8 cellular contexts compared by ENCODE assay signal in genomic region chr16:47492428-47493357, GRCh38. TPM values are rescaled to one million over a fixed set of nuclear protein-coding genes. Genes with fewer than 3 reads are reported as not detected.
DNase-seq lines count a peak whose midpoint lies in the region; ATAC-seq and TF ChIP-seq lines count a peak whose summit lies in the region.

No MANE protein-coding gene starts in this region.

- no peaks in the 10 kb centered on the region for H3K9me2 ChIP-seq in OCI-LY1 (ENCODE audit: low read depth, low read length)

- H3K9me3 Mint-ChIP-seq in MCF 10A (ENCODE audit: unreplicated experiment): peaks cover 8% of the 10 kb centered on the region

- TF ChIP-seq CTCF in breast epithelium (IDR thresholded peaks at IDR 0.05): no peak
- TF ChIP-seq CTCF in MCF 10A (IDR thresholded peaks at IDR 0.05; ENCODE audit: unreplicated experiment): no peak
- TF ChIP-seq CTCF in OCI-LY1 (IDR thresholded peaks at IDR 0.05; ENCODE audit: low read length): no peak
- no peak for TF ChIP-seq CTCF in fibroblast of lung (conservative IDR thresholded peaks at IDR 0.05 in 1 of 2, IDR thresholded peaks at IDR 0.05 in 1 of 2; ENCODE audit: low read depth in 1 of 2, low read length in 2 of 2)

- H3K4me1 Mint-ChIP-seq in MCF 10A (ENCODE audit: insufficient read depth, unreplicated experiment): no peaks in the 10 kb centered on the region

- H3K27me3 Mint-ChIP-seq in MCF 10A (ENCODE audit: insufficient read depth, unreplicated experiment): no peaks in the 10 kb centered on the region

- no peak overlapping the region for H2AFZ ChIP-seq in OCI-LY1 (ENCODE audit: low read length)
- peak overlapping the region; percentile 22 for H2AFZ ChIP-seq in fibroblast of lung (ENCODE audit: low read length)
- no peak overlapping the region for H2AFZ ChIP-seq in trophoblast cell (ENCODE audit: insufficient read depth, low read length, poor library complexity)

- H3K18ac ChIP-seq in trophoblast cell (ENCODE audit: low read length): peak overlapping the region; percentile 82

- peak; percentile 88 for ATAC-seq in HG02759 (IDR thresholded peaks at IDR 0.05; ENCODE audit: unreplicated experiment)

- no peak overlapping the region for H3K14ac ChIP-seq in trophoblast cell (ENCODE audit: low read length)

- intact Hi-C loops in breast epithelium (cut with DNase I; ENCODE audit: low total_unique reads): no loop called here
- intact Hi-C loops in MCF 10A (cut with micrococcal nuclease): no loop called here

- H3K4me1 ChIP-seq in breast epithelium (peaks cover 0 to 2% of the 10 kb centered on the region in 2 donors), OCI-LY1 (ENCODE audit: insufficient read depth, low read length, severe bottlenecking) (peaks cover 62% of the 10 kb centered on the region), fibroblast of lung (ENCODE audit: control insufficient read depth, extremely low read depth, insufficient read depth, low read length) (no peaks in the 10 kb centered on the region), trophoblast cell (ENCODE audit: control insufficient read depth in 1 of 2, insufficient read depth in 2 of 2, low read length in 2 of 2) (no peaks in the 10 kb centered on the region)

- no CpG with 5 or more reads among the region's 10 CpGs for WGBS in trophoblast cell (ENCODE audit: extremely low coverage, insufficient coverage, insufficient read length)

- no peak overlapping the region for H2BK12ac ChIP-seq in trophoblast cell (ENCODE audit: low read length)

- no peak overlapping the region for H2BK5ac ChIP-seq in trophoblast cell (ENCODE audit: low read depth, low read length, poor library complexity)

- H4K8ac ChIP-seq in trophoblast cell (ENCODE audit: low read depth, low read length): no peak overlapping the region

- peak overlapping the region; percentile 54 for H4K12ac ChIP-seq in trophoblast cell (ENCODE audit: low read depth, low read length)

- CTCF ChIA-PET in MCF 10A (lab: Yijun Ruan, JAX): interaction anchor here (0.6 kb wide), 1 partner anchor 43 kb away, joined by 3 read pairs; no protein-coding TSS in a partner anchor

- no peak for TF ChIP-seq POLR2A in breast epithelium (IDR thresholded peaks at IDR 0.05)

- H3K27me3 ChIP-seq in breast epithelium (no peaks in the 10 kb centered on the region), OCI-LY1 (ENCODE audit: insufficient read depth, low read length) (no peaks in the 10 kb centered on the region), fibroblast of lung (ENCODE audit: control insufficient read depth, insufficient read depth, low read length) (no peaks in the 10 kb centered on the region), trophoblast cell (ENCODE audit: insufficient read depth, low read length) (no peaks in the 10 kb centered on the region)

- H3K4me3 ChIP-seq in breast epithelium: peak overlapping the region in 2 of 3 donors; percentile 2 to 8
- H3K4me3 ChIP-seq in OCI-LY1 (ENCODE audit: low read depth, low read length, poor library complexity, severe bottlenecking): peak overlapping the region; percentile 53
- no peak overlapping the region for H3K4me3 ChIP-seq in fibroblast of lung (replicated peaks in 1 of 4; ENCODE audit: control extremely low read depth in 1 of 4, insufficient read depth in 1 of 4, low read depth in 3 of 4, low read length in 4 of 4)
- no peak overlapping the region for H3K4me3 ChIP-seq in trophoblast cell (ENCODE audit: low read depth, low read length)

- H3K79me1 ChIP-seq in trophoblast cell (ENCODE audit: low read length): no peaks in the 10 kb centered on the region

- H3K4me2 ChIP-seq in OCI-LY1 (ENCODE audit: low read length) (peak overlapping the region; percentile 80), fibroblast of lung (ENCODE audit: extremely low read depth, insufficient read depth, low read length) (peak overlapping the region; percentile 40), trophoblast cell (ENCODE audit: low read length) (no peak overlapping the region)

- H3K27ac ChIP-seq in breast epithelium (peak overlapping the region; percentile 25 to 52), OCI-LY1 (ENCODE audit: low read depth, low read length, poor library complexity, severe bottlenecking) (peak overlapping the region; percentile 97), fibroblast of lung (ENCODE audit: insufficient read depth, low read length) (peak overlapping the region; percentile 38), trophoblast cell (ENCODE audit: low read depth, low read length) (no peak overlapping the region)

- DNase-seq in breast epithelium (ENCODE audit: low spot score in 2 of 2) (no peak), MCF 10A (ENCODE audit: unreplicated experiment) (no peak), fibroblast of lung (ENCODE audit: low read depth in 2 of 2) (peak in 1 of 2 donors; percentile 39), trophoblast cell (peak in 1 of 2 donors; percentile 16), DMS114 treated with DMSO at 0.1 percent for 48 hours (lab: John Stamatoyannopoulos, UW; ENCODE audit: unreplicated experiment) (no peak), NCI-H1048 (lab: John Stamatoyannopoulos, UW) (no peak)

- H3K4me3 Mint-ChIP-seq in MCF 10A (ENCODE audit: unreplicated experiment): no peak overlapping the region

- POLR2A ChIA-PET in MCF 10A (lab: Yijun Ruan, JAX): interaction anchor here (0.7 to 1.2 kb wide), 2 partner anchors 15 to 216 kb away, joined by 3 read pairs; no protein-coding TSS in a partner anchor

- no peak overlapping the region for H3K23ac ChIP-seq in trophoblast cell (ENCODE audit: low read length)

- H4K91ac ChIP-seq in trophoblast cell (ENCODE audit: low read depth, low read length): no peak overlapping the region

- peaks cover 10% of the 10 kb centered on the region; the same call in 1 of the 2 replicates for H3F3A ChIP-seq in OCI-LY1 (ENCODE audit: insufficient read depth, low read length)

- H3K9ac ChIP-seq in OCI-LY1 (ENCODE audit: low read length): peak overlapping the region; percentile 66
- H3K9ac ChIP-seq in fibroblast of lung (ENCODE audit: insufficient read depth, low read length): no peak overlapping the region
- no peak overlapping the region for H3K9ac ChIP-seq in trophoblast cell (ENCODE audit: low read length)

- no peak overlapping the region for H3K27ac Mint-ChIP-seq in MCF 10A (ENCODE audit: low read depth, unreplicated experiment)

- H4K20me1 ChIP-seq in OCI-LY1 (ENCODE audit: insufficient read depth, low read length): no peaks in the 10 kb centered on the region
- no peaks in the 10 kb centered on the region for H4K20me1 ChIP-seq in fibroblast of lung (ENCODE audit: control insufficient read depth, extremely low read depth, insufficient read depth, low read length)

- no TSS peak for BruUV-seq in MCF 10A (replicated peaks; lab: Mats Ljungman, UMichigan)

- H3K79me2 ChIP-seq in OCI-LY1 (ENCODE audit: insufficient read depth, low read length): peaks cover 9% of the 10 kb centered on the region
- H3K79me2 ChIP-seq in fibroblast of lung (ENCODE audit: control insufficient read depth, insufficient read depth, low read length): peaks cover 2% of the 10 kb centered on the region
- peaks cover 2% of the 10 kb centered on the region for H3K79me2 ChIP-seq in trophoblast cell (ENCODE audit: control insufficient read depth, insufficient read depth, low read length, poor library complexity)

- H2BK120ac ChIP-seq in trophoblast cell (ENCODE audit: insufficient read depth, low read length, poor library complexity): no peak overlapping the region

- H3K4ac ChIP-seq in trophoblast cell (ENCODE audit: low read depth, low read length): no peak overlapping the region

- H3K36me3 Mint-ChIP-seq in MCF 10A (ENCODE audit: insufficient read depth, unreplicated experiment): peaks cover 5% of the 10 kb centered on the region

- peaks cover 5% of the 10 kb centered on the region for H3K36me3 ChIP-seq in breast epithelium
- peaks cover 14% of the 10 kb centered on the region for H3K36me3 ChIP-seq in OCI-LY1 (ENCODE audit: insufficient read depth, low read length)
- H3K36me3 ChIP-seq in fibroblast of lung (ENCODE audit: control insufficient read depth, insufficient read depth, low read length): no peaks in the 10 kb centered on the region
- H3K36me3 ChIP-seq in trophoblast cell (ENCODE audit: control insufficient read depth in 1 of 2, insufficient read depth in 2 of 2, low read length in 2 of 2): peaks cover 0 to 5% of the 10 kb centered on the region in 2 experiments

- H3K9me3 ChIP-seq in breast epithelium: peaks cover 14 to 44% of the 10 kb centered on the region in 2 donors
- no peaks in the 10 kb centered on the region for H3K9me3 ChIP-seq in OCI-LY1 (ENCODE audit: low read length)
- no peaks in the 10 kb centered on the region for H3K9me3 ChIP-seq in fibroblast of lung (ENCODE audit: control insufficient read depth, insufficient read depth, low read depth, low read length)
- H3K9me3 ChIP-seq in trophoblast cell (ENCODE audit: insufficient read depth, low read depth, low read length): no peaks in the 10 kb centered on the region

- H2AK5ac ChIP-seq in trophoblast cell (ENCODE audit: low read length): no peak overlapping the region

RNA-seq across cellular contexts. Expression of gene PHKB, which starts 31.6 kb away (rescaled TPM):
- total RNA-seq in breast epithelium (100 to 1,000 TPM in 1 of 3 donors, 10 to 100 TPM in 2; 77.9 to 111 (median 78.3) TPM), MCF 10A (2022) (62.2 and 67.3 TPM in 2 replicates), fibroblast of lung (61.1 and 103 TPM in 2 replicates)
- 60.6 and 79.0 TPM in 2 replicates for polyA plus RNA-seq in fibroblast of lung
- polyA plus RNA-seq in fibroblast of lung (2012): 41.1 and 55.5 TPM in 2 replicates
- polyA minus RNA-seq in fibroblast of lung (ENCODE audit: low replicate concordance): 43.6 and 117 TPM in 2 replicates
- 31.8 and 34.5 TPM in 2 replicates for polyA plus RNA-seq in trophoblast cell (2013)

RNA-seq across cellular contexts. Expression of gene ITFG1, which starts 31.8 kb away (rescaled TPM):
- total RNA-seq in breast epithelium: 10 to 100 TPM; 42.3 to 55.2 (median 53.4) TPM
- total RNA-seq in MCF 10A (2022): 35.4 and 44.0 TPM in 2 replicates
- 52.4 and 96.1 TPM in 2 replicates for total RNA-seq in fibroblast of lung
- polyA plus RNA-seq in fibroblast of lung: 87.5 and 111 TPM in 2 replicates
- polyA plus RNA-seq in fibroblast of lung (2012): 45.9 and 52.4 TPM in 2 replicates
- 8.6 and 9.6 TPM in 2 replicates for polyA minus RNA-seq in fibroblast of lung (ENCODE audit: low replicate concordance)
- 66.9 and 68.4 TPM in 2 replicates for polyA plus RNA-seq in trophoblast cell (2013)

Comparison
In these comparisons a context has a peak if more than half of its experiments do, and no peak if none do; other contexts are left out.
1. H3K4me3 ChIP-seq: peak in breast epithelium (2 of 3) and OCI-LY1 (single experiment); none in fibroblast of lung (0 of 4) and trophoblast cell (single experiment).